1 cellular context compared by ENCODE assay signal in genomic region chr16:11630230-11631056, GRCh38.
TF ChIP-seq lines count a peak whose summit lies in the region.

No MANE protein-coding gene starts in this region.

TF ChIP-seq in GM23338, 12 proteins besides CTCF, POLR2A, EP300 and RAD21 (continued from another document):
- no peak for TF ChIP-seq ZNF462 (CRISPR knock-in tag; IDR thresholded peaks at IDR 0.05)
- no peak for TF ChIP-seq ETS1 (IDR thresholded peaks at IDR 0.05)
- TF ChIP-seq REST (IDR thresholded peaks at IDR 0.05; ENCODE audit: unreplicated experiment), result no peak
- no peak for TF ChIP-seq JUNB (IDR thresholded peaks at IDR 0.05; ENCODE audit: unreplicated experiment)
- no peak for TF ChIP-seq EZH2 (IDR thresholded peaks at IDR 0.05; ENCODE audit: low read depth, unreplicated experiment)
- no peak for TF ChIP-seq CREB1 (CRISPR knock-in tag; IDR thresholded peaks at IDR 0.05; ENCODE audit: low read depth)
- no peak for TF ChIP-seq ZNF114 (CRISPR knock-in tag; IDR thresholded peaks at IDR 0.05)
- no peak for TF ChIP-seq NANOG (IDR thresholded peaks at IDR 0.05; ENCODE audit: borderline replicate concordance)
- no peak for TF ChIP-seq ZNF331 (CRISPR knock-in tag; IDR thresholded peaks at IDR 0.05; ENCODE audit: low read depth)
- no peak for TF ChIP-seq EZH2phosphoT487 (IDR thresholded peaks at IDR 0.05; ENCODE audit: unreplicated experiment)
